In genomic region chr17:76278952-76279741, GRCh38 we compare ENCODE assay signal across 9 cellular contexts. TPM values are rescaled to one million over a fixed set of nuclear protein-coding genes. Genes with fewer than 3 reads are reported as not detected.
DNase-seq lines count a peak whose midpoint lies in the region; ATAC-seq and TF ChIP-seq lines count a peak whose summit lies in the region.
"Had no signal": no experiment of that assay in that cellular context is flagged by ENCODE, and none has a peak within 500 bp of the region (broad histone marks: within the 10 kb centered on the region; RNA-seq: fewer than 3 reads in every experiment).

No MANE protein-coding gene starts in this region.

- H3K36me3 ChIP-seq in OCI-LY7 (ENCODE audit: insufficient read depth, low read length), result no peaks in the 10 kb centered on the region

- H2AFZ ChIP-seq in OCI-LY7 (ENCODE audit: low read length), result no peak overlapping the region

- H3K4me3 ChIP-seq in Jurkat, Clone E6-1 (ENCODE audit: low read length), result no peak overlapping the region
- H3K4me3 ChIP-seq in OCI-LY7 (ENCODE audit: low read depth, low read length, poor library complexity, severe bottlenecking), result no peak overlapping the region
- H3K4me3 ChIP-seq in epithelial cell of proximal tubule (ENCODE audit: low read depth, low read length), result no peak overlapping the region

- intact Hi-C loops in OCI-LY7 (cut with micrococcal nuclease; ENCODE audit: unreplicated experiment), result loop anchor here (1.0 to 5.0 kb wide), 4 partner anchors 20 to 267 kb away; no protein-coding TSS in a partner anchor

- H3K27ac ChIP-seq in OCI-LY7 (ENCODE audit: low read depth, low read length, poor library complexity, severe bottlenecking), result no peak overlapping the region
- H3K27ac ChIP-seq: epithelial cell of prostate had no signal

- CTCF ChIA-PET in GM10248 (lab: Yijun Ruan, JAX), result interaction anchor here (0.6 to 9.0 kb wide), 81 partner anchors 10 to 647 kb away, joined by 3 to 337 read pairs (median 4); partner anchors contain the start of genes EXOC7, FOXJ1, PRPSAP1 and QRICH2
- CTCF ChIA-PET in OCI-LY7 (lab: Charles Lee; ENCODE audit: unreplicated experiment), result interaction anchor here (0.6 to 1.9 kb wide), 19 partner anchors 8 to 176 kb away, joined by 3 to 11 read pairs (median 4); no protein-coding TSS in a partner anchor

- no peaks in the 10 kb centered on the region for H3K79me2 ChIP-seq in OCI-LY7 (ENCODE audit: insufficient read depth, low read depth, low read length)

- DNase-seq in GM10248 (ENCODE audit: extremely low spot score), result peak; percentile 90
- peak; percentile 50 for DNase-seq in Jurkat, Clone E6-1 (ENCODE audit: low read depth, low spot score)
- DNase-seq in OCI-LY7 (ENCODE audit: low spot score), result peak; percentile 88
- DNase-seq in activated T-cell treated with anti-CD3 and anti-CD28 coated beads for 1 hour (ENCODE audit: low read depth), result peak; percentile 88
- DNase-seq in epithelial cell of proximal tubule (ENCODE audit: low read depth), result no peak
- DNase-seq in myocyte (ENCODE audit: low read depth), result peak; percentile 81
- DNase-seq in stimulated activated CD8-positive, alpha-beta memory T cell treated with anti-CD3 and anti-CD28 coated beads, Interleukin-7, amount 100 ng/mL, for 24 hours (ENCODE audit: low read depth), result peak; percentile 79

- H3K4me2 ChIP-seq in OCI-LY7 (ENCODE audit: low read length), result no peak overlapping the region

- BruUV-seq in OCI-LY7 (replicated peaks; lab: Mats Ljungman, UMichigan), result no TSS peak

- no peaks in the 10 kb centered on the region for H3K9me3 ChIP-seq in OCI-LY7 (ENCODE audit: low read length)

- TF ChIP-seq CTCF in GM10248 (IDR thresholded peaks at IDR 0.05; ENCODE audit: control extremely low read depth, extremely low read depth, low read depth, missing control alignments), result peak; percentile 92
- TF ChIP-seq CTCF in OCI-LY7 (conservative IDR thresholded peaks at IDR 0.05; ENCODE audit: low read length), result peak; percentile 100
- TF ChIP-seq CTCF in epithelial cell of proximal tubule (conservative IDR thresholded peaks at IDR 0.05; ENCODE audit: low read depth, low read length), result peak; percentile 97

- POLR2A ChIA-PET in GM10248 (lab: Yijun Ruan, JAX) (interaction anchor here (0.5 to 2.0 kb wide), 7 partner anchors 9 to 265 kb away, joined by 3 to 7 read pairs (median 5); partner anchors contain the start of genes FOXJ1 and RNF157), OCI-LY7 (lab: Charles Lee) (interaction anchor here (0.5 to 1.7 kb wide), 4 partner anchors 11 to 161 kb away, joined by 3 to 6 read pairs (median 4); no protein-coding TSS in a partner anchor)

- H3K4me1 ChIP-seq in OCI-LY7 (ENCODE audit: insufficient read depth, low read length, poor library complexity, severe bottlenecking), result peaks cover 12% of the 10 kb centered on the region

- H4K20me1 ChIP-seq in OCI-LY7 (ENCODE audit: insufficient read depth, low read length), result no peaks in the 10 kb centered on the region

- ATAC-seq in GM18520 (IDR thresholded peaks at IDR 0.05; ENCODE audit: unreplicated experiment), result no peak

- no peaks in the 10 kb centered on the region for H3K9me2 ChIP-seq in OCI-LY7 (ENCODE audit: insufficient read depth, low read length)

RNA-seq across cellular contexts. Expression of gene UBALD2, which starts 14.0 kb away (rescaled TPM):
- 90.1 TPM for polyA plus RNA-seq in Jurkat, Clone E6-1 (2012; ENCODE audit: insufficient read depth, insufficient read length)
- 70.9 and 86.4 TPM in 2 replicates for total RNA-seq in OCI-LY7 (2014; rRNA removed; shearing (Covaris generic))
- 238 and 305 TPM in 2 replicates for total RNA-seq in OCI-LY7 (2022)
- total RNA-seq in epithelial cell of proximal tubule, result 24.5 and 26.3 TPM in 2 replicates
- 5.1 and 5.4 TPM in 2 replicates for total RNA-seq in myocyte
- polyA plus RNA-seq in myocyte (2012), result 17.1 TPM

RNA-seq across cellular contexts. Expression of gene QRICH2, which starts 28.9 kb away (rescaled TPM):
- polyA plus RNA-seq in Jurkat, Clone E6-1 (2012; ENCODE audit: insufficient read depth, insufficient read length), result 3.8 TPM
- total RNA-seq in OCI-LY7 (2014; rRNA removed; shearing (Covaris generic)), result 6.7 and 9.4 TPM in 2 replicates
- total RNA-seq in OCI-LY7 (2022) (5.7 and 7.2 TPM in 2 replicates), epithelial cell of proximal tubule (0.69 and 2.0 TPM in 2 replicates), myocyte (1.7 and 2.6 TPM in 2 replicates)
- 3.3 TPM for polyA plus RNA-seq in myocyte (2012)

RNA-seq across cellular contexts. Expression of gene RNF157, which starts 38.9 kb away (rescaled TPM):
- polyA plus RNA-seq in Jurkat, Clone E6-1 (2012; ENCODE audit: insufficient read depth, insufficient read length), result 11.0 TPM
- total RNA-seq in OCI-LY7 (2014; rRNA removed; shearing (Covaris generic)), result 0.21 and 0.28 TPM in 2 replicates
- 0.70 and 1.3 TPM in 2 replicates for total RNA-seq in OCI-LY7 (2022)
- 5.0 and 10.0 TPM in 2 replicates for total RNA-seq in epithelial cell of proximal tubule
- total RNA-seq in myocyte, result 6.0 and 7.1 TPM in 2 replicates
- polyA plus RNA-seq in myocyte (2012), result 3.6 TPM
